1 cellular context compared by ENCODE assay signal in genomic region chr3:72968280-72968679, GRCh38.
TF ChIP-seq lines count a peak whose summit lies in the region.

No MANE protein-coding gene starts in this region.

TF ChIP-seq in HepG2, 621 proteins besides CTCF, POLR2A, EP300 and RAD21 (continued from another document):
- 0 out of 2 replicates have a peak, but pooled peaks have one; percentile 30 for TF ChIP-seq ZHX1 (CRISPR knock-in tag; IDR thresholded peaks at IDR 0.05; ENCODE audit: low read depth)
- TF ChIP-seq SOX5 (CRISPR knock-in tag; IDR thresholded peaks at IDR 0.05; ENCODE audit: borderline replicate concordance), result peak; percentile 34; the same call in 1 of the 2 replicates
- no peak for TF ChIP-seq ZNF580 (CRISPR knock-in tag; IDR thresholded peaks at IDR 0.05; ENCODE audit: borderline replicate concordance, low read depth)
- peak; percentile 71 for TF ChIP-seq CEBPG (CRISPR knock-in tag; IDR thresholded peaks at IDR 0.05)
- TF ChIP-seq ZNF484 (CRISPR knock-in tag; IDR thresholded peaks at IDR 0.05; ENCODE audit: borderline replicate concordance, low read depth), result no peak
- TF ChIP-seq ZNF781 (CRISPR knock-in tag; IDR thresholded peaks at IDR 0.05; ENCODE audit: borderline replicate concordance, not compliant biosample characterization), result no peak
- TF ChIP-seq MAFK (conservative IDR thresholded peaks at IDR 0.05 in 1 of 2, IDR thresholded peaks at IDR 0.05 in 1 of 2; ENCODE audit: low read length in 2 of 2), result no peak
- TF ChIP-seq NFKBIZ (CRISPR knock-in tag; IDR thresholded peaks at IDR 0.05), result no peak
- TF ChIP-seq FOXO4 (CRISPR knock-in tag; conservative IDR thresholded peaks at IDR 0.05), result no peak
- TF ChIP-seq MED1 (CRISPR knock-in tag; IDR thresholded peaks at IDR 0.05), result 0 out of 2 replicates have a peak, but pooled peaks have one; percentile 20
- 0 out of 2 replicates have a peak, but pooled peaks have one; percentile 1 for TF ChIP-seq ZBTB39 (CRISPR knock-in tag; IDR thresholded peaks at IDR 0.05)
- no peak for TF ChIP-seq ZNF883 (CRISPR knock-in tag; IDR thresholded peaks at IDR 0.05; ENCODE audit: not compliant biosample characterization)
- no peak for TF ChIP-seq GZF1 (CRISPR knock-in tag; IDR thresholded peaks at IDR 0.05)
- TF ChIP-seq SMAD9 (CRISPR knock-in tag; IDR thresholded peaks at IDR 0.05), result no peak
- TF ChIP-seq GATAD2A (CRISPR knock-in tag; IDR thresholded peaks at IDR 0.05), result peak; percentile 65
- peak; percentile 57; the same call in 1 of the 2 replicates for TF ChIP-seq HMG20A (CRISPR knock-in tag; IDR thresholded peaks at IDR 0.05; ENCODE audit: borderline replicate concordance)
- 0 out of 2 replicates have a peak, but pooled peaks have one; percentile 10 for TF ChIP-seq ZNF292 (CRISPR knock-in tag; IDR thresholded peaks at IDR 0.05; ENCODE audit: borderline replicate concordance, low read depth)
- TF ChIP-seq EED (CRISPR knock-in tag; IDR thresholded peaks at IDR 0.05), result no peak
- TF ChIP-seq BRF2 (CRISPR knock-in tag; IDR thresholded peaks at IDR 0.05), result no peak
- TF ChIP-seq ZMYM4 (CRISPR knock-in tag; IDR thresholded peaks at IDR 0.05), result 0 out of 2 replicates have a peak, but pooled peaks have one; percentile 30
- 0 out of 2 replicates have a peak, but pooled peaks have one; percentile 5 for TF ChIP-seq NR2C2 (CRISPR knock-in tag; IDR thresholded peaks at IDR 0.05; ENCODE audit: borderline replicate concordance)
- TF ChIP-seq FOXP1 (IDR thresholded peaks at IDR 0.05), result no peak
- 0 out of 2 replicates have a peak, but pooled peaks have one; percentile 15 for TF ChIP-seq FOXP1 (CRISPR knock-in tag; IDR thresholded peaks at IDR 0.05)
- TF ChIP-seq ARID5B (CRISPR knock-in tag; IDR thresholded peaks at IDR 0.05), result peak; percentile 55
- TF ChIP-seq MTA1 (CRISPR knock-in tag; IDR thresholded peaks at IDR 0.05; ENCODE audit: borderline replicate concordance), result no peak
- no peak for TF ChIP-seq ZNF503 (CRISPR knock-in tag; IDR thresholded peaks at IDR 0.05)
- TF ChIP-seq MBNL3 (CRISPR knock-in tag; conservative IDR thresholded peaks at IDR 0.05), result no peak
- TF ChIP-seq ATF4 (CRISPR knock-in tag; IDR thresholded peaks at IDR 0.05), result 0 out of 4 replicates have a peak, but pooled peaks of 1 of the 2 experiments have one; percentile 19
- no peak for TF ChIP-seq NONO (IDR thresholded peaks at IDR 0.05)
- no peak for TF ChIP-seq NONO (CRISPR knock-in tag; conservative IDR thresholded peaks at IDR 0.05)
- TF ChIP-seq FOSL1 (CRISPR knock-in tag; IDR thresholded peaks at IDR 0.05; ENCODE audit: borderline replicate concordance), result no peak
- TF ChIP-seq HNF4A (CRISPR knock-in tag; IDR thresholded peaks at IDR 0.05), result peak; percentile 51
- no peak for TF ChIP-seq ZNF775 (CRISPR knock-in tag; IDR thresholded peaks at IDR 0.05; ENCODE audit: borderline replicate concordance)
- 0 out of 2 replicates have a peak, but pooled peaks have one; percentile 31 for TF ChIP-seq SALL2 (CRISPR knock-in tag; IDR thresholded peaks at IDR 0.05)
- TF ChIP-seq BORCS8-MEF2B (CRISPR knock-in tag; IDR thresholded peaks at IDR 0.05), result no peak
- no peak for TF ChIP-seq ZNF24 (IDR thresholded peaks at IDR 0.05)
- TF ChIP-seq SOX6 (IDR thresholded peaks at IDR 0.05), result no peak
- TF ChIP-seq SOX6 (CRISPR knock-in tag; IDR thresholded peaks at IDR 0.05), result peak; percentile 40; the same call in 1 of the 2 replicates
- 0 out of 2 replicates have a peak, but pooled peaks have one; percentile 11 for TF ChIP-seq UBTF (CRISPR knock-in tag; IDR thresholded peaks at IDR 0.05)
- no peak for TF ChIP-seq TCF12 (IDR thresholded peaks at IDR 0.05)
- no peak for TF ChIP-seq TCF12 (CRISPR knock-in tag; IDR thresholded peaks at IDR 0.05)
- TF ChIP-seq SOX13 (IDR thresholded peaks at IDR 0.05), result no peak
- peak in 1 of 2 experiments; percentile 70; a peak in 2 of 4 replicates for TF ChIP-seq SOX13 (CRISPR knock-in tag; conservative IDR thresholded peaks at IDR 0.05 in 1 of 2, IDR thresholded peaks at IDR 0.05 in 1 of 2)
- TF ChIP-seq ZSCAN29 (CRISPR knock-in tag; conservative IDR thresholded peaks at IDR 0.05), result no peak
- no peak for TF ChIP-seq SKI (IDR thresholded peaks at IDR 0.05; ENCODE audit: partially characterized antibody)
